In genomic region chr7:137981668-137982067, GRCh38 we compare ENCODE assay signal across 12 cellular contexts. TPM values are rescaled to one million over a fixed set of nuclear protein-coding genes. Genes with fewer than 3 reads are reported as not detected.
A peak's percentile ranks its signal among the peaks of the same experiment; 100 is the strongest.
DNase-seq lines count a peak whose midpoint lies in the region; ATAC-seq and TF ChIP-seq lines count a peak whose summit lies in the region.
"Had no signal": no experiment of that assay in that cellular context is flagged by ENCODE, and none has a peak within 500 bp of the region (broad histone marks: within the 10 kb centered on the region; RNA-seq: fewer than 3 reads in every experiment).

No MANE protein-coding gene starts in this region.

- H3K27me3 ChIP-seq in AG04450 (ENCODE audit: control insufficient read depth, insufficient read depth, low read length), result no peaks in the 10 kb centered on the region

- no peak overlapping the region for H3K4me3 ChIP-seq in AG04450 (ENCODE audit: low read depth, low read length)

- ATAC-seq in GM19372 (IDR thresholded peaks at IDR 0.05; ENCODE audit: low read depth, unreplicated experiment), result peak; percentile 60
- ATAC-seq in HG03103 (IDR thresholded peaks at IDR 0.05; ENCODE audit: low read depth, unreplicated experiment), result peak; percentile 43
- ATAC-seq in activated T-helper 17 cell treated with anti-CD3 and anti-CD28 coated beads, Interleukin-2, amount 50 U/mL, for 72 hours (replicated peaks), result no peak
- no peak for ATAC-seq in naive thymus-derived CD8-positive, alpha-beta T cell
- no peak for ATAC-seq in esophagus mucosa

- H3K9me3 Mint-ChIP-seq in activated T-helper 17 cell treated with anti-CD3 and anti-CD28 coated beads, Interleukin-2, amount 50 U/mL, for 72 hours, result peaks cover 5% of the 10 kb centered on the region
- H3K9me3 Mint-ChIP-seq in naive thymus-derived CD8-positive, alpha-beta T cell, result peaks cover 0 to 33% (median 10%) of the 10 kb centered on the region in 9 donors

- H3K4me3 Mint-ChIP-seq in activated T-helper 17 cell treated with anti-CD3 and anti-CD28 coated beads, Interleukin-2, amount 50 U/mL, for 72 hours, result no peak overlapping the region
- no peak overlapping the region for H3K4me3 Mint-ChIP-seq in naive thymus-derived CD8-positive, alpha-beta T cell
- H3K4me3 Mint-ChIP-seq: activated naive CD4-positive, alpha-beta T cell treated with anti-CD3 and anti-CD28 coated beads, Interleukin-2, amount 50 U/mL, for 24 hours; CD4-positive, CD25-positive, alpha-beta regulatory T cell had no signal

- DNase-seq in AG04450 (ENCODE audit: low read depth, low spot score), result no peak
- DNase-seq in epithelial cell of prostate (ENCODE audit: low read depth, low spot score), result no peak
- no peak for DNase-seq in hippocampal formation (lab: John Stamatoyannopoulos, UW)
- no peak for DNase-seq in naive thymus-derived CD8-positive, alpha-beta T cell
- DNase-seq: CD4-positive, CD25-positive, alpha-beta regulatory T cell; kidney; NCI-H1694 had no signal

- H3K27ac Mint-ChIP-seq in activated T-helper 17 cell treated with anti-CD3 and anti-CD28 coated beads, Interleukin-2, amount 50 U/mL, for 72 hours, result no peak overlapping the region
- peak overlapping the region in 2 of 10 donors; percentile 41 to 52 for H3K27ac Mint-ChIP-seq in naive thymus-derived CD8-positive, alpha-beta T cell
- H3K27ac Mint-ChIP-seq: activated naive CD4-positive, alpha-beta T cell treated with anti-CD3 and anti-CD28 coated beads, Interleukin-2, amount 50 U/mL, for 24 hours had no signal

- peaks cover 26% of the 10 kb centered on the region for H3K36me3 Mint-ChIP-seq in activated T-helper 17 cell treated with anti-CD3 and anti-CD28 coated beads, Interleukin-2, amount 50 U/mL, for 72 hours (ENCODE audit: low read depth)
- H3K36me3 Mint-ChIP-seq in naive thymus-derived CD8-positive, alpha-beta T cell, result peaks cover 19 to 43% (median 19%) of the 10 kb centered on the region in 3 donors

- no peaks in the 10 kb centered on the region for H3K27me3 Mint-ChIP-seq in activated T-helper 17 cell treated with anti-CD3 and anti-CD28 coated beads, Interleukin-2, amount 50 U/mL, for 72 hours
- H3K27me3 Mint-ChIP-seq in naive thymus-derived CD8-positive, alpha-beta T cell, result no peaks in the 10 kb centered on the region
- H3K27me3 Mint-ChIP-seq: activated naive CD4-positive, alpha-beta T cell treated with anti-CD3 and anti-CD28 coated beads, Interleukin-2, amount 50 U/mL, for 24 hours; CD4-positive, CD25-positive, alpha-beta regulatory T cell had no signal

- TF ChIP-seq CTCF in AG04450 (IDR thresholded peaks at IDR 0.05; ENCODE audit: low read depth, low read length), result no peak

- CTCF ChIA-PET in AG04450 (lab: Charles Lee), result interaction anchor here (0.6 to 1.2 kb wide), 2 partner anchors 21 to 491 kb away, joined by 3 to 8 read pairs; no protein-coding TSS in a partner anchor

- no peaks in the 10 kb centered on the region; the same call in 1 of the 2 replicates for H3K9me3 ChIP-seq in AG04450 (ENCODE audit: control insufficient read depth, insufficient read depth, low read length)

- peak overlapping the region; percentile 52 for H3K27ac ChIP-seq in AG04450 (ENCODE audit: low read depth, low read length)
- H3K27ac ChIP-seq in epithelial cell of prostate, result peak overlapping the region; percentile 18

- H3K4me1 Mint-ChIP-seq in activated T-helper 17 cell treated with anti-CD3 and anti-CD28 coated beads, Interleukin-2, amount 50 U/mL, for 72 hours, result peaks cover 14% of the 10 kb centered on the region
- peaks cover 2 to 47% (median 8%) of the 10 kb centered on the region in 4 donors for H3K4me1 Mint-ChIP-seq in naive thymus-derived CD8-positive, alpha-beta T cell

- POLR2A ChIA-PET in AG04450 (lab: Yijun Ruan, JAX), result interaction anchor here (0.6 to 0.9 kb wide), 3 partner anchors 9 to 51 kb away, joined by 3 to 4 read pairs (median 3); no protein-coding TSS in a partner anchor
- POLR2A ChIA-PET in naive thymus-derived CD8-positive, alpha-beta T cell (lab: Charles Lee), result interaction anchor here (0.9 kb wide), 1 partner anchor 15 kb away, joined by 3 read pairs; no protein-coding TSS in a partner anchor

RNA-seq across cellular contexts. Expression of gene CREB3L2, which starts 20.2 kb away (rescaled TPM):
- 53.5 and 57.8 TPM in 2 replicates for polyA plus RNA-seq in AG04450 (2011; rRNA removed)
- polyA minus RNA-seq in AG04450 (2011; rRNA and poly(A)+ RNA removed), result 96.0 and 121 TPM in 2 replicates
- 10 to 100 TPM; 26.0 to 38.4 TPM for total RNA-seq in activated T-helper 17 cell treated with anti-CD3 and anti-CD28 coated beads, Interleukin-2, amount 50 U/mL, for 72 hours
- total RNA-seq in naive thymus-derived CD8-positive, alpha-beta T cell, result 10 to 100 TPM in 1 of 2 experiments, 1 to 10 TPM in 1; 9.1 to 12.8 TPM
- polyA plus RNA-seq in naive thymus-derived CD8-positive, alpha-beta T cell, result 1 to 10 TPM; 5.2 to 9.0 (median 5.5) TPM
- total RNA-seq in esophagus mucosa, result 28.3 TPM

Comparison
In these comparisons a context has a peak if more than half of its experiments do, and no peak if none do; other contexts are left out.
1. ATAC-seq: peak in GM19372 (single experiment) and HG03103 (single experiment); none in activated T-helper 17 cell treated with anti-CD3 and anti-CD28 coated beads, Interleukin-2, amount 50 U/mL, for 72 hours (single experiment), naive thymus-derived CD8-positive, alpha-beta T cell (0 of 2) and esophagus mucosa (single experiment).